Comparison of ENCODE assay signal across 27 cellular contexts in the genomic region with DNA sequence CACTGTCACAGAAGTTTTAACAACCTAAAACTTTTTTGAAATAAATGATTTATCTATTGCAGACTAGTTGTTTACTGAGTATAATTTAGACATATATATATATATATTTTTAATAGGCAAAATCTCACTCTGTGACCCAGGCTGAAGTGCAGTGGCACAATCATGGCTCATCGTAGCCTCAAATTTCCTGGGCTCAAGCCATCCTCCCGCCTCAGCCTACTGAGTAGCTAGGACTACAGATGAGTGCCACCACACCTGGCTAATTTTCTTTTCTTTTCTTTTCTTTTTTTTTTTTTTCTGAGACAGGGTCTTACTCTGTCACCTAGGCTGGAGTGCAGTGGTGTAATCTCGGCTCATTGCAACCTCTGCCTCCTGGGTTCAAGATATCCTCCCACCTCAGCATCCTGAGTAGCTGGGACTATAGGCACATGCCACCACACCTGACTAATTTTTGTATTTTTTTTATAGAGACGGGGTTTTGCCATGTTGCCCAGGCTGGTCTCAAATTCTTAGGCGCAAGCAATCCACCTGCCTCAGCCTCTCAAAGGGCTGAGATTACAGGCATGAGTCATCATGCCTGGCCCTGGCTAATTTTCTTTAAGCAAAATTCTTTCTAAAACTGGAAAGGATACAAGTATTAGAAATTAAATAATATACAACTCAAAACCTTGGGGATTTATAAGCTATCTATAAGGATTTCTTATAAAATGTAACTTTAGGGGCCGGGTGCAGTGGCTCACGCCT. TPM values are rescaled to one million over a fixed set of nuclear protein-coding genes. Genes with fewer than 3 reads are reported as not detected.
DNase-seq lines count a peak whose midpoint lies in the region; ATAC-seq and TF ChIP-seq lines count a peak whose summit lies in the region.
"Had no signal": no experiment of that assay in that cellular context is flagged by ENCODE, and none has a peak within 500 bp of the region (broad histone marks: within the 10 kb centered on the region; RNA-seq: fewer than 3 reads in every experiment).

No MANE protein-coding gene starts in this region.

- H3K4me3 Mint-ChIP-seq in CD4-positive, CD25-positive, alpha-beta regulatory T cell: peak overlapping the region in 3 of 4 donors; percentile 29 to 85 (median 78)
- H3K4me3 Mint-ChIP-seq in CD8-positive, alpha-beta T cell: peak overlapping the region; percentile 54
- H3K4me3 Mint-ChIP-seq: stimulated activated memory B cell treated with anti-CD40 and anti-IgM and Interleukin-4, amounts not matched to agents 10 μg/mL and 1 μg/mL and 100 μg/mL, for 72 hours had no signal

- H3K27me3 Mint-ChIP-seq in CD4-positive, CD25-positive, alpha-beta regulatory T cell: no peaks in the 10 kb centered on the region
- H3K27me3 Mint-ChIP-seq in CD8-positive, alpha-beta T cell (ENCODE audit: low read depth): no peaks in the 10 kb centered on the region
- H3K27me3 Mint-ChIP-seq: stimulated activated memory B cell treated with anti-CD40 and anti-IgM and Interleukin-4, amounts not matched to agents 10 μg/mL and 1 μg/mL and 100 μg/mL, for 72 hours had no signal

- intact Hi-C loops in CD8-positive, alpha-beta T cell (cut with DNase I, micrococcal nuclease): no loop called here
- intact Hi-C loops in left lung (cut with DNase I): no loop called here

- no peak for TF ChIP-seq CTCF in CD8-positive, alpha-beta T cell (IDR thresholded peaks at IDR 0.05)
- no peak for TF ChIP-seq CTCF in left lung (IDR thresholded peaks at IDR 0.05)

- DNase-seq in CD4-positive, CD25-positive, alpha-beta regulatory T cell: no peak
- DNase-seq in CD8-positive, alpha-beta T cell: no peak
- DNase-seq in SJCRH30 (peak; percentile 15 to 31), left lung (no peak), erythroblast (lab: John Stamatoyannopoulos, UW) (no peak), OCI-M2 (lab: John Stamatoyannopoulos, UW; ENCODE audit: unreplicated experiment) (no peak), middle frontal gyrus (ENCODE audit: extremely low spot score, low spot score) (no peak)
- DNase-seq: activated CD4-positive, alpha-beta T cell treated with anti-CD3 and anti-CD28 coated beads for 48 hours; activated gamma-delta T cell treated with Interleukin-2 at 50 U/mL for 16 hours; activated T-cell treated with anti-CD3 and anti-CD28 coated beads, Interleukin-2, amount 50 U/mL, for 1 hour; brain microvascular endothelial cell; C1 segment of cervical spinal cord; Calu3; cerebellar nuclear complex; DND-41; dorsolateral prefrontal cortex; left cardiac atrium; MG63; NCI-H1105; NCI-H187 treated with DMSO at 0.1 percent for 48 hours; NCI-H345; SHP77; T-helper 9 cell; transverse colon had no signal

- no peak for TF ChIP-seq POLR2A in erythroblast (IDR thresholded peaks at IDR 0.05; ENCODE audit: low read length)

- H3K36me3 ChIP-seq in CD4-positive, CD25-positive, alpha-beta regulatory T cell (ENCODE audit: control insufficient read depth, insufficient read depth, low read length): no peaks in the 10 kb centered on the region
- H3K36me3 ChIP-seq in CD8-positive, alpha-beta T cell (ENCODE audit: insufficient read depth, low read length): no peaks in the 10 kb centered on the region
- H3K36me3 ChIP-seq in SJCRH30 (no peaks in the 10 kb centered on the region), left lung (no peaks in the 10 kb centered on the region)
- H3K36me3 ChIP-seq: brain microvascular endothelial cell, gastroesophageal sphincter, transverse colon had no signal

- no peaks in the 10 kb centered on the region for H3K36me3 Mint-ChIP-seq in CD4-positive, CD25-positive, alpha-beta regulatory T cell
- peaks cover 2% of the 10 kb centered on the region for H3K36me3 Mint-ChIP-seq in CD8-positive, alpha-beta T cell

- CTCF ChIA-PET in CD8-positive, alpha-beta T cell (lab: Charles Lee): interaction anchor here (1.2 to 7.1 kb wide), 2 partner anchors 23 to 78 kb away, joined by 3 to 58 read pairs; a partner anchor contains a TSS

- no peak overlapping the region for H3K27ac ChIP-seq in CD4-positive, CD25-positive, alpha-beta regulatory T cell (ENCODE audit: insufficient read depth, low read length, poor library complexity, severe bottlenecking)
- no peak overlapping the region for H3K27ac ChIP-seq in CD8-positive, alpha-beta T cell (ENCODE audit: low read depth, low read length)
- H3K27ac ChIP-seq in SJCRH30: no peak overlapping the region
- no peak overlapping the region for H3K27ac ChIP-seq in left lung
- H3K27ac ChIP-seq: brain microvascular endothelial cell, dorsolateral prefrontal cortex, gastroesophageal sphincter had no signal

- no peak for ATAC-seq in CD4-positive, CD25-positive, alpha-beta regulatory T cell (ENCODE audit: low read depth in 2 of 2)
- ATAC-seq in CD8-positive, alpha-beta T cell: no peak
- peak; percentile 17 for ATAC-seq in left lung
- ATAC-seq: gastroesophageal sphincter; left cardiac atrium; Panc1; stimulated activated memory B cell treated with anti-CD40 and anti-IgM and Interleukin-4, amounts not matched to agents 10 μg/mL and 1 μg/mL and 100 μg/mL, for 72 hours had no signal

- H3K4me3 ChIP-seq in CD4-positive, CD25-positive, alpha-beta regulatory T cell (ENCODE audit: low read depth, low read length): no peak overlapping the region
- H3K4me3 ChIP-seq in CD8-positive, alpha-beta T cell (ENCODE audit: low read depth, low read length): no peak overlapping the region
- H3K4me3 ChIP-seq in SJCRH30 (no peak overlapping the region), left lung (no peak overlapping the region)
- H3K4me3 ChIP-seq: dorsolateral prefrontal cortex, gastroesophageal sphincter, MG63, transverse colon had no signal

- H3K9me3 ChIP-seq in CD4-positive, CD25-positive, alpha-beta regulatory T cell (ENCODE audit: control insufficient read depth in 2 of 2, low read length in 2 of 2): no peaks in the 10 kb centered on the region
- no peaks in the 10 kb centered on the region for H3K9me3 ChIP-seq in CD8-positive, alpha-beta T cell (ENCODE audit: low read length)
- H3K9me3 ChIP-seq in SJCRH30 (replicated peaks) (peaks cover 7% of the 10 kb centered on the region; the same call in 1 of the 2 replicates), left lung (peaks cover 0 to 5% of the 10 kb centered on the region in 2 donors)
- H3K9me3 ChIP-seq: transverse colon had no signal

- H3K4me1 Mint-ChIP-seq in CD4-positive, CD25-positive, alpha-beta regulatory T cell: peaks cover 6 to 47% (median 27%) of the 10 kb centered on the region in 4 donors
- H3K4me1 Mint-ChIP-seq in CD8-positive, alpha-beta T cell (ENCODE audit: low read depth): peaks cover 46% of the 10 kb centered on the region

- H3K27me3 ChIP-seq in CD4-positive, CD25-positive, alpha-beta regulatory T cell (ENCODE audit: control insufficient read depth, insufficient read depth, low read length): no peaks in the 10 kb centered on the region
- no peaks in the 10 kb centered on the region for H3K27me3 ChIP-seq in CD8-positive, alpha-beta T cell (ENCODE audit: insufficient read depth, low read length)
- no peaks in the 10 kb centered on the region for H3K27me3 ChIP-seq in SJCRH30
- H3K27me3 ChIP-seq in left lung: no peaks in the 10 kb centered on the region
- H3K27me3 ChIP-seq: brain microvascular endothelial cell, dorsolateral prefrontal cortex, gastroesophageal sphincter, MG63, transverse colon had no signal

- no peaks in the 10 kb centered on the region for H3K9me3 Mint-ChIP-seq in CD4-positive, CD25-positive, alpha-beta regulatory T cell
- no peaks in the 10 kb centered on the region for H3K9me3 Mint-ChIP-seq in CD8-positive, alpha-beta T cell
- H3K9me3 Mint-ChIP-seq: stimulated activated memory B cell treated with anti-CD40 and anti-IgM and Interleukin-4, amounts not matched to agents 10 μg/mL and 1 μg/mL and 100 μg/mL, for 72 hours had no signal

- POLR2A ChIA-PET in CD8-positive, alpha-beta T cell (lab: Charles Lee): interaction anchor here (4.5 kb wide), 1 partner anchor 24 kb away, joined by 29 read pairs; a partner anchor contains a TSS

- peaks cover 12% of the 10 kb centered on the region for H3K4me1 ChIP-seq in CD4-positive, CD25-positive, alpha-beta regulatory T cell (ENCODE audit: control insufficient read depth, insufficient read depth, low read length, poor library complexity, severe bottlenecking)
- H3K4me1 ChIP-seq in CD8-positive, alpha-beta T cell (ENCODE audit: insufficient read depth, low read length): peaks cover 29% of the 10 kb centered on the region
- H3K4me1 ChIP-seq in SJCRH30 (0 out of 2 replicates have a peak, but pooled peaks cover 2% of the 10 kb centered on the region), left lung (peaks cover 0 to 16% of the 10 kb centered on the region in 2 donors)

- peak overlapping the region; percentile 57 to 83 (median 75) for H3K27ac Mint-ChIP-seq in CD4-positive, CD25-positive, alpha-beta regulatory T cell
- peak overlapping the region; percentile 41 for H3K27ac Mint-ChIP-seq in CD8-positive, alpha-beta T cell
- H3K27ac Mint-ChIP-seq: stimulated activated memory B cell treated with anti-CD40 and anti-IgM and Interleukin-4, amounts not matched to agents 10 μg/mL and 1 μg/mL and 100 μg/mL, for 72 hours had no signal

RNA-seq across cellular contexts. Expression of a gene that starts 23.1 kb away (rescaled TPM):
- total RNA-seq in CD4-positive, CD25-positive, alpha-beta regulatory T cell: 11.8 TPM
- polyA plus RNA-seq in CD4-positive, CD25-positive, alpha-beta regulatory T cell: 1 to 10 TPM; 5.8 to 9.0 (median 6.6) TPM
- 1 to 10 TPM; 4.3 to 6.9 TPM for total RNA-seq in CD8-positive, alpha-beta T cell
- 8.2 and 13.6 TPM in 2 replicates for total RNA-seq in SJCRH30 (2014; rRNA removed; shearing (Covaris generic))
- 10 to 100 TPM; 32.2 to 34.6 TPM for total RNA-seq in left lung

Comparison
In these comparisons a context has a peak if more than half of its experiments do, and no peak if none do; other contexts are left out.
1. DNase-seq: peak in SJCRH30 (2 of 2); none in CD4-positive, CD25-positive, alpha-beta regulatory T cell (0 of 3), CD8-positive, alpha-beta T cell (0 of 7), left lung (0 of 2), erythroblast (0 of 2), OCI-M2 (single experiment) and middle frontal gyrus (single experiment).